In genomic region chr7:49400891-49401550, GRCh38 we compare ENCODE assay signal across 28 cellular contexts.
A peak's percentile ranks its signal among the peaks of the same experiment; 100 is the strongest.
DNase-seq lines count a peak whose midpoint lies in the region; ATAC-seq, FAIRE-seq and TF ChIP-seq lines count a peak whose summit lies in the region.
"Had no signal": no experiment of that assay in that cellular context is flagged by ENCODE, and none has a peak within 500 bp of the region (broad histone marks: within the 10 kb centered on the region; RNA-seq: fewer than 3 reads in every experiment).

No MANE protein-coding gene starts in this region.

- H3K79me2 ChIP-seq in astrocyte (ENCODE audit: insufficient read depth, low read length) (no peaks in the 10 kb centered on the region), keratinocyte (ENCODE audit: control insufficient read depth, insufficient read depth, low read length) (no peaks in the 10 kb centered on the region)

- no peaks in the 10 kb centered on the region for H3K27me3 Mint-ChIP-seq in astrocyte (ENCODE audit: low read depth, unreplicated experiment)
- H3K27me3 Mint-ChIP-seq in naive thymus-derived CD4-positive, alpha-beta T cell: no peaks in the 10 kb centered on the region
- H3K27me3 Mint-ChIP-seq: activated T-helper 17 cell treated with anti-CD3 and anti-CD28 coated beads, Interleukin-2, amount 50 U/mL, for 72 hours; naive thymus-derived CD8-positive, alpha-beta T cell; stimulated activated naive B cell treated with anti-CD40 and anti-IgM and Interleukin-4, amounts not matched to agents 10 μg/mL and 1 μg/mL and 100 μg/mL, for 72 hours had no signal

- H3K27me3 ChIP-seq in MG63: no peaks in the 10 kb centered on the region
- no peaks in the 10 kb centered on the region for H3K27me3 ChIP-seq in astrocyte (ENCODE audit: insufficient read depth, low read length)
- no peaks in the 10 kb centered on the region for H3K27me3 ChIP-seq in keratinocyte (ENCODE audit: control insufficient read depth, extremely low read depth, insufficient read depth, low read length)
- no peaks in the 10 kb centered on the region for H3K27me3 ChIP-seq in naive thymus-derived CD4-positive, alpha-beta T cell (ENCODE audit: control insufficient read depth in 2 of 2, insufficient read depth in 2 of 2, low read length in 2 of 2)
- H3K27me3 ChIP-seq in adrenal gland: no peaks in the 10 kb centered on the region
- H3K27me3 ChIP-seq: BLaER1 treated with 17β-estradiol and CSF1 and Interleukin-3, amounts not matched to agents 10 nM and 100 nM; vagina had no signal

- no peak overlapping the region for H3K4me3 Mint-ChIP-seq in astrocyte (ENCODE audit: unreplicated experiment)
- H3K4me3 Mint-ChIP-seq in naive thymus-derived CD4-positive, alpha-beta T cell: no peak overlapping the region
- H3K4me3 Mint-ChIP-seq: activated T-helper 17 cell treated with anti-CD3 and anti-CD28 coated beads, Interleukin-2, amount 50 U/mL, for 72 hours; immature natural killer cell; mesothelial cell of epicardium; naive thymus-derived CD8-positive, alpha-beta T cell; stimulated activated naive B cell treated with anti-CD40 and anti-IgM and Interleukin-4, amounts not matched to agents 10 μg/mL and 1 μg/mL and 100 μg/mL, for 72 hours had no signal

- peaks cover 2% of the 10 kb centered on the region for H3K9me1 ChIP-seq in keratinocyte (ENCODE audit: control insufficient read depth, extremely low read depth, insufficient read depth, low read length)

- H3K4me3 ChIP-seq in MG63 (no peak overlapping the region), astrocyte (ENCODE audit: insufficient read depth, low read depth, low read length) (no peak overlapping the region), keratinocyte (ENCODE audit: control insufficient read depth in 2 of 3, extremely low read depth in 1 of 3, insufficient read depth in 2 of 3, low read depth in 1 of 3, low read length in 3 of 3) (no peak overlapping the region), adrenal gland (no peak overlapping the region)
- H3K4me3 ChIP-seq in naive thymus-derived CD4-positive, alpha-beta T cell (ENCODE audit: low read length): no peak overlapping the region
- H3K4me3 ChIP-seq: BLaER1 treated with 17β-estradiol and CSF1 and Interleukin-3, amounts not matched to agents 10 nM and 100 nM; smooth muscle cell; vagina had no signal

- CTCF ChIA-PET in naive thymus-derived CD4-positive, alpha-beta T cell (lab: Charles Lee): no interaction called here

- H3K36me3 ChIP-seq in MG63: no peaks in the 10 kb centered on the region
- H3K36me3 ChIP-seq in astrocyte (ENCODE audit: insufficient read depth, low read length): no peaks in the 10 kb centered on the region
- H3K36me3 ChIP-seq in keratinocyte (ENCODE audit: control insufficient read depth in 2 of 2, extremely low read depth in 1 of 2, insufficient read depth in 2 of 2, low read length in 2 of 2): no peaks in the 10 kb centered on the region
- H3K36me3 ChIP-seq in naive thymus-derived CD4-positive, alpha-beta T cell (ENCODE audit: control insufficient read depth in 2 of 3, insufficient read depth in 3 of 3, low read length in 3 of 3): no peaks in the 10 kb centered on the region
- no peaks in the 10 kb centered on the region for H3K36me3 ChIP-seq in adrenal gland (replicated peaks in 1 of 2)
- H3K36me3 ChIP-seq: BLaER1 treated with 17β-estradiol and CSF1 and Interleukin-3, amounts not matched to agents 10 nM and 100 nM; vagina; WERI-Rb-1 had no signal

- H4K20me1 ChIP-seq in astrocyte (ENCODE audit: insufficient read depth, low read length): no peaks in the 10 kb centered on the region
- no peaks in the 10 kb centered on the region for H4K20me1 ChIP-seq in keratinocyte (ENCODE audit: control insufficient read depth, extremely low read depth, insufficient read depth, low read length)
- H4K20me1 ChIP-seq: BLaER1 treated with 17β-estradiol and CSF1 and Interleukin-3, amounts not matched to agents 10 nM and 100 nM had no signal

- H3K4me2 ChIP-seq in astrocyte (ENCODE audit: low read length) (no peak overlapping the region), keratinocyte (ENCODE audit: control insufficient read depth, extremely low read depth, insufficient read depth, low read depth, low read length) (peak overlapping the region; percentile 39)
- H3K4me2 ChIP-seq: smooth muscle cell had no signal

- DNase-seq in Daoy (ENCODE audit: low read depth) (peak; percentile 16), MG63 (peak; percentile 26), astrocyte (ENCODE audit: low read depth) (peak; percentile 8), keratinocyte (ENCODE audit: low read depth, low spot score) (no peak), adrenal gland (no peak), NCI-H187 treated with DMSO at 0.1 percent for 48 hours (lab: John Stamatoyannopoulos, UW) (no peak)
- no peak for DNase-seq in naive thymus-derived CD4-positive, alpha-beta T cell
- DNase-seq: activated CD4-positive, alpha-beta T cell treated with anti-CD3 and anti-CD28 coated beads, Interleukin-2, amount 50 U/mL, for 1 hour; aorta; cerebellar nuclear complex; COR-L47; DMS79 treated with DMSO at 0.1 percent for 48 hours; immature natural killer cell; IMR-90; left ventricle myocardium superior; naive thymus-derived CD8-positive, alpha-beta T cell; NCI-H1436 treated with DMSO at 0.1 percent for 48 hours; NCI-H524 treated with DMSO at 0.1 percent for 48 hours; stimulated activated CD4-positive, alpha-beta T cell treated with anti-CD3 and anti-CD28 coated beads, Interleukin-4, amount 100 ng/mL, for 1 hour; stimulated activated naive B cell treated with anti-CD40 and anti-IgM and Interleukin-4, amounts not matched to agents 10 μg/mL and 1 μg/mL and 100 μg/mL, for 72 hours; WERI-Rb-1 had no signal

- H3K9ac ChIP-seq in astrocyte (ENCODE audit: low read length): no peak overlapping the region
- H3K9ac ChIP-seq in keratinocyte (ENCODE audit: control insufficient read depth, extremely low read depth, insufficient read depth, low read length): no peak overlapping the region
- H3K9ac ChIP-seq: BLaER1 treated with 17β-estradiol and CSF1 and Interleukin-3, amounts not matched to agents 10 nM and 100 nM had no signal

- peaks cover 33% of the 10 kb centered on the region for H3K4me1 Mint-ChIP-seq in astrocyte (ENCODE audit: low read depth, unreplicated experiment)
- no peaks in the 10 kb centered on the region for H3K4me1 Mint-ChIP-seq in naive thymus-derived CD4-positive, alpha-beta T cell
- H3K4me1 Mint-ChIP-seq: activated T-helper 17 cell treated with anti-CD3 and anti-CD28 coated beads, Interleukin-2, amount 50 U/mL, for 72 hours; immature natural killer cell; naive thymus-derived CD8-positive, alpha-beta T cell; stimulated activated naive B cell treated with anti-CD40 and anti-IgM and Interleukin-4, amounts not matched to agents 10 μg/mL and 1 μg/mL and 100 μg/mL, for 72 hours had no signal

- dilution Hi-C loops in keratinocyte (cut with MboI; ENCODE audit: extremely low pct_ligation_motif_present, low sequenced_read_pairs): no loop called here

- intact Hi-C loops in naive thymus-derived CD4-positive, alpha-beta T cell (cut with micrococcal nuclease): no loop called here
- intact Hi-C loops in adrenal gland (cut with DNase I): no loop called here

- TF ChIP-seq CTCF in astrocyte (IDR thresholded peaks at IDR 0.05; ENCODE audit: insufficient read depth, low read depth, low read length) (no peak), keratinocyte (optimal IDR thresholded peaks at IDR 0.05 in 1 of 3, IDR thresholded peaks at IDR 0.05 in 1 of 3, conservative IDR thresholded peaks at IDR 0.05 in 1 of 3; ENCODE audit: extremely low read depth in 1 of 3, insufficient read depth in 2 of 3, low read length in 3 of 3) (no peak), adrenal gland (IDR thresholded peaks at IDR 0.05) (no peak)

- no peaks in the 10 kb centered on the region for H3K36me3 Mint-ChIP-seq in astrocyte (ENCODE audit: low read depth, unreplicated experiment)
- no peaks in the 10 kb centered on the region for H3K36me3 Mint-ChIP-seq in naive thymus-derived CD4-positive, alpha-beta T cell
- H3K36me3 Mint-ChIP-seq: activated naive CD4-positive, alpha-beta T cell treated with anti-CD3 and anti-CD28 coated beads, Interleukin-2, amount 50 U/mL, for 72 hours; immature natural killer cell; mesothelial cell of epicardium; naive thymus-derived CD8-positive, alpha-beta T cell; stimulated activated naive B cell treated with anti-CD40 and anti-IgM and Interleukin-4, amounts not matched to agents 10 μg/mL and 1 μg/mL and 100 μg/mL, for 72 hours had no signal

- H3K4me1 ChIP-seq in astrocyte (ENCODE audit: insufficient read depth, low read length) (no peaks in the 10 kb centered on the region), keratinocyte (ENCODE audit: control insufficient read depth, extremely low read depth, insufficient read depth, low read length) (peaks cover 30% of the 10 kb centered on the region), adrenal gland (replicated peaks in 1 of 2) (no peaks in the 10 kb centered on the region)
- no peaks in the 10 kb centered on the region for H3K4me1 ChIP-seq in naive thymus-derived CD4-positive, alpha-beta T cell (ENCODE audit: control insufficient read depth in 2 of 2, insufficient read depth in 2 of 2, low read length in 2 of 2)

- peak overlapping the region; percentile 0 for H3K27ac Mint-ChIP-seq in astrocyte (ENCODE audit: unreplicated experiment)
- H3K27ac Mint-ChIP-seq in naive thymus-derived CD4-positive, alpha-beta T cell: no peak overlapping the region
- H3K27ac Mint-ChIP-seq: activated naive CD4-positive, alpha-beta T cell treated with anti-CD3 and anti-CD28 coated beads, Interleukin-2, amount 50 U/mL, for 72 hours; activated T-helper 17 cell treated with anti-CD3 and anti-CD28 coated beads, Interleukin-2, amount 50 U/mL, for 72 hours; immature natural killer cell; mesothelial cell of epicardium; naive thymus-derived CD8-positive, alpha-beta T cell; stimulated activated naive B cell treated with anti-CD40 and anti-IgM and Interleukin-4, amounts not matched to agents 10 μg/mL and 1 μg/mL and 100 μg/mL, for 72 hours had no signal

- no peak for ATAC-seq in naive thymus-derived CD4-positive, alpha-beta T cell
- ATAC-seq in GM19351 (IDR thresholded peaks at IDR 0.05; ENCODE audit: unreplicated experiment): no peak
- ATAC-seq: activated naive CD4-positive, alpha-beta T cell treated with anti-CD3 and anti-CD28 coated beads, Interleukin-2, amount 50 U/mL, for 72 hours; activated T-helper 17 cell treated with anti-CD3 and anti-CD28 coated beads, Interleukin-2, amount 50 U/mL, for 72 hours; left ventricle myocardium superior; naive thymus-derived CD8-positive, alpha-beta T cell; stimulated activated naive B cell treated with anti-CD40 and anti-IgM and Interleukin-4, amounts not matched to agents 10 μg/mL and 1 μg/mL and 100 μg/mL, for 72 hours had no signal

- H2AFZ ChIP-seq in astrocyte (ENCODE audit: low read depth, low read length) (no peak overlapping the region), keratinocyte (ENCODE audit: control insufficient read depth, low read length) (no peak overlapping the region)

- POLR2A ChIA-PET in naive thymus-derived CD4-positive, alpha-beta T cell (lab: Charles Lee): no interaction called here

- no peak for TF ChIP-seq POLR2A in adrenal gland (IDR thresholded peaks at IDR 0.05)

- FAIRE-seq in astrocyte (lab: Jason Lieb, UNC) (no peak), keratinocyte (lab: Jason Lieb, UNC) (peak; percentile 65)

- H3K27ac ChIP-seq in astrocyte (ENCODE audit: low read depth, low read length) (no peak overlapping the region), keratinocyte (ENCODE audit: control insufficient read depth, insufficient read depth, low read length) (no peak overlapping the region), adrenal gland (no peak overlapping the region)
- no peak overlapping the region for H3K27ac ChIP-seq in naive thymus-derived CD4-positive, alpha-beta T cell (ENCODE audit: low read depth, low read length)
- H3K27ac ChIP-seq: BLaER1 treated with 17β-estradiol and CSF1 and Interleukin-3, amounts not matched to agents 10 nM and 100 nM; vagina; WERI-Rb-1 had no signal

- WGBS in adrenal gland, 4 donors: 61 to 70% (median 62%) methylated on average over 4 of the region's 4 CpGs

- no peaks in the 10 kb centered on the region for H3K9me3 Mint-ChIP-seq in astrocyte (ENCODE audit: unreplicated experiment)
- peaks cover 0 to 7% (median 0%) of the 10 kb centered on the region in 11 donors for H3K9me3 Mint-ChIP-seq in naive thymus-derived CD4-positive, alpha-beta T cell
- H3K9me3 Mint-ChIP-seq: mesothelial cell of epicardium had no signal

- H3K9me3 ChIP-seq in MG63: no peaks in the 10 kb centered on the region
- H3K9me3 ChIP-seq in astrocyte (ENCODE audit: insufficient read depth, low read depth, low read length): no peaks in the 10 kb centered on the region
- no peaks in the 10 kb centered on the region for H3K9me3 ChIP-seq in keratinocyte (ENCODE audit: control insufficient read depth, low read depth, low read length)
- no peaks in the 10 kb centered on the region for H3K9me3 ChIP-seq in naive thymus-derived CD4-positive, alpha-beta T cell (ENCODE audit: control insufficient read depth in 2 of 3, low read length in 3 of 3)
- no peaks in the 10 kb centered on the region for H3K9me3 ChIP-seq in adrenal gland (replicated peaks in 1 of 3)
- H3K9me3 ChIP-seq: BLaER1 treated with 17β-estradiol and CSF1 and Interleukin-3, amounts not matched to agents 10 nM and 100 nM; vagina had no signal

Comparison
In these comparisons a context has a peak if more than half of its experiments do, and no peak if none do; other contexts are left out.
1. DNase-seq: peak in Daoy (single experiment), MG63 (single experiment) and astrocyte (single experiment); none in keratinocyte (single experiment), naive thymus-derived CD4-positive, alpha-beta T cell (0 of 9), adrenal gland (0 of 7) and NCI-H187 treated with DMSO at 0.1 percent for 48 hours (single experiment).